Comparison of ENCODE assay signal across 1 cellular context in the genomic region with DNA sequence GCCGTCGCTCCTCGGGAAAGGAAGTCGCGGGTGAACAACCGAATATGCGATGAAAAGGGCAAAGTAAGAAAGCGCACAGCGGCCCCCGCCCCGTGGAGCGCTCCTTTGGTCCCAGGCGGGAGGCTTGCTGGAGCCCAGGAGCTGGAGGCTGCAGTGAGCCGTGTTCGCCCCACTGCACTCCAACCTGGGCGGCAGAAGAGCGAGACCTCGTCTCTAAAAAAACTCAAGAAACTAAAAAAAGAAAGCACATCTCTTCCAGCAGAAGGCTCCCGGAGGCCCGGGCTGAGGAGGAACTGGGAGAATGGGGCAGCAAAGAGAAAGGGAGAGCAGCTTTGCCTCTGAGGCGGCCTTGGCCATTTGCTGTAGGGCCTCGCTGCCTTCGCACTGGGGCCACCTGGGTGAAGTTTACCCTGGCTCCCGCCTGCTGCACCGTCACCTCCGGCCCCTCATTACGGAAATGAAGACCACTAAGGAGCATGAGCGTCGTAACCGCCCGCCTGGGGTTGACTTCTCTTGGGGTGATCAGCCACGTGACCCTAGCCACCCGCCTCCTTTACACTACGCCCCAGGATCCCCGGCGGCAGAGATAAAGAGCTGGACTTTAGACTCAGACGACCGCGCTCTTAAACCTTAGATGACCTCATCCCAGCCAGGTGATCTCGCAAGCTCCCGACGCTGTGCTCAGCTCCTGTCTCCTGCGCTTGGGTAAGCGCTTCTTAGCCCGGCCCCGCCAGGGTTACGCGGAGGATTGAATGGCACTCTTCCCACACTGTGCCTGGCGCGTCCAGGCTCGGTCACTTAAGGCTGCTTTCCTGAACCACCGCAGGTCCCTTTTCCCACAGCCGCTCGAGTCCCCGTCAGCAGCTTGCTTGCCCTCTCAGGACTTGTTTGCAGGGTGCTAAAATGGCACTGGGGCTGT.
A peak's percentile ranks its signal among the peaks of the same experiment; 100 is the strongest.
TF ChIP-seq lines count a peak whose summit lies in the region.

No MANE protein-coding gene starts in this region.

TF ChIP-seq in K562, 482 proteins besides CTCF, POLR2A, EP300 and RAD21 (continued from another document and continues in another):
- TF ChIP-seq, protein P1, sequence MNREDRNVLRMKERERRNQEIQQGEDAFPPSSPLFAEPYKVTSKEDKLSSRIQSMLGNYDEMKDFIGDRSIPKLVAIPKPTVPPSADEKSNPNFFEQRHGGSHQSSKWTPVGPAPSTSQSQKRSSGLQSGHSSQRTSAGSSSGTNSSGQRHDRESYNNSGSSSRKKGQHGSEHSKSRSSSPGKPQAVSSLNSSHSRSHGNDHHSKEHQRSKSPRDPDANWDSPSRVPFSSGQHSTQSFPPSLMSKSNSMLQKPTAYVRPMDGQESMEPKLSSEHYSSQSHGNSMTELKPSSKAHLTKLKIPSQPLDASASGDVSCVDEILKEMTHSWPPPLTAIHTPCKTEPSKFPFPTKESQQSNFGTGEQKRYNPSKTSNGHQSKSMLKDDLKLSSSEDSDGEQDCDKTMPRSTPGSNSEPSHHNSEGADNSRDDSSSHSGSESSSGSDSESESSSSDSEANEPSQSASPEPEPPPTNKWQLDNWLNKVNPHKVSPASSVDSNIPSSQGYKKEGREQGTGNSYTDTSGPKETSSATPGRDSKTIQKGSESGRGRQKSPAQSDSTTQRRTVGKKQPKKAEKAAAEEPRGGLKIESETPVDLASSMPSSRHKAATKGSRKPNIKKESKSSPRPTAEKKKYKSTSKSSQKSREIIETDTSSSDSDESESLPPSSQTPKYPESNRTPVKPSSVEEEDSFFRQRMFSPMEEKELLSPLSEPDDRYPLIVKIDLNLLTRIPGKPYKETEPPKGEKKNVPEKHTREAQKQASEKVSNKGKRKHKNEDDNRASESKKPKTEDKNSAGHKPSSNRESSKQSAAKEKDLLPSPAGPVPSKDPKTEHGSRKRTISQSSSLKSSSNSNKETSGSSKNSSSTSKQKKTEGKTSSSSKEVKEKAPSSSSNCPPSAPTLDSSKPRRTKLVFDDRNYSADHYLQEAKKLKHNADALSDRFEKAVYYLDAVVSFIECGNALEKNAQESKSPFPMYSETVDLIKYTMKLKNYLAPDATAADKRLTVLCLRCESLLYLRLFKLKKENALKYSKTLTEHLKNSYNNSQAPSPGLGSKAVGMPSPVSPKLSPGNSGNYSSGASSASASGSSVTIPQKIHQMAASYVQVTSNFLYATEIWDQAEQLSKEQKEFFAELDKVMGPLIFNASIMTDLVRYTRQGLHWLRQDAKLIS (CRISPR knock-in tag; IDR thresholded peaks at IDR 0.05) = 0 out of 2 replicates have a peak, but pooled peaks have one; percentile 18
- TF ChIP-seq, protein P2, sequence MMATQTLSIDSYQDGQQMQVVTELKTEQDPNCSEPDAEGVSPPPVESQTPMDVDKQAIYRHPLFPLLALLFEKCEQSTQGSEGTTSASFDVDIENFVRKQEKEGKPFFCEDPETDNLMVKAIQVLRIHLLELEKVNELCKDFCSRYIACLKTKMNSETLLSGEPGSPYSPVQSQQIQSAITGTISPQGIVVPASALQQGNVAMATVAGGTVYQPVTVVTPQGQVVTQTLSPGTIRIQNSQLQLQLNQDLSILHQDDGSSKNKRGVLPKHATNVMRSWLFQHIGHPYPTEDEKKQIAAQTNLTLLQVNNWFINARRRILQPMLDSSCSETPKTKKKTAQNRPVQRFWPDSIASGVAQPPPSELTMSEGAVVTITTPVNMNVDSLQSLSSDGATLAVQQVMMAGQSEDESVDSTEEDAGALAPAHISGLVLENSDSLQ (IDR thresholded peaks at IDR 0.05) = peak; percentile 52; the same call in 1 of the 2 replicates
- TF ChIP-seq NBN (IDR thresholded peaks at IDR 0.05; ENCODE audit: low read depth) = 0 out of 2 replicates have a peak, but pooled peaks have one; percentile 57
- no peak for TF ChIP-seq POLR2H (tag; IDR thresholded peaks at IDR 0.05; ENCODE audit: low read depth)
- TF ChIP-seq, protein P3, sequence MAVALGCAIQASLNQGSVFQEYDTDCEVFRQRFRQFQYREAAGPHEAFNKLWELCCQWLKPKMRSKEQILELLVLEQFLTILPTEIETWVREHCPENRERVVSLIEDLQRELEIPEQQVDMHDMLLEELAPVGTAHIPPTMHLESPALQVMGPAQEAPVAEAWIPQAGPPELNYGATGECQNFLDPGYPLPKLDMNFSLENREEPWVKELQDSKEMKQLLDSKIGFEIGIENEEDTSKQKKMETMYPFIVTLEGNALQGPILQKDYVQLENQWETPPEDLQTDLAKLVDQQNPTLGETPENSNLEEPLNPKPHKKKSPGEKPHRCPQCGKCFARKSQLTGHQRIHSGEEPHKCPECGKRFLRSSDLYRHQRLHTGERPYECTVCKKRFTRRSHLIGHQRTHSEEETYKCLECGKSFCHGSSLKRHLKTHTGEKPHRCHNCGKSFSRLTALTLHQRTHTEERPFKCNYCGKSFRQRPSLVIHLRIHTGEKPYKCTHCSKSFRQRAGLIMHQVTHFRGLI (CRISPR knock-in tag; IDR thresholded peaks at IDR 0.05) = 0 out of 2 replicates have a peak, but pooled peaks have one; percentile 26
- TF ChIP-seq JUN (IDR thresholded peaks at IDR 0.05; ENCODE audit: borderline replicate concordance, low read depth, low read length) = peak; percentile 80; the same call in 1 of the 2 replicates
- TF ChIP-seq JUN (CRISPR knock-in tag; IDR thresholded peaks at IDR 0.05; ENCODE audit: borderline replicate concordance) = no peak
- TF ChIP-seq TAF9B (IDR thresholded peaks at IDR 0.05; ENCODE audit: partially characterized antibody) = no peak
- peak; percentile 36 for TF ChIP-seq RBBP5 (IDR thresholded peaks at IDR 0.05; ENCODE audit: borderline replicate concordance, insufficient read depth, low read length, poor library complexity, severe bottlenecking)
- TF ChIP-seq, protein P4, sequence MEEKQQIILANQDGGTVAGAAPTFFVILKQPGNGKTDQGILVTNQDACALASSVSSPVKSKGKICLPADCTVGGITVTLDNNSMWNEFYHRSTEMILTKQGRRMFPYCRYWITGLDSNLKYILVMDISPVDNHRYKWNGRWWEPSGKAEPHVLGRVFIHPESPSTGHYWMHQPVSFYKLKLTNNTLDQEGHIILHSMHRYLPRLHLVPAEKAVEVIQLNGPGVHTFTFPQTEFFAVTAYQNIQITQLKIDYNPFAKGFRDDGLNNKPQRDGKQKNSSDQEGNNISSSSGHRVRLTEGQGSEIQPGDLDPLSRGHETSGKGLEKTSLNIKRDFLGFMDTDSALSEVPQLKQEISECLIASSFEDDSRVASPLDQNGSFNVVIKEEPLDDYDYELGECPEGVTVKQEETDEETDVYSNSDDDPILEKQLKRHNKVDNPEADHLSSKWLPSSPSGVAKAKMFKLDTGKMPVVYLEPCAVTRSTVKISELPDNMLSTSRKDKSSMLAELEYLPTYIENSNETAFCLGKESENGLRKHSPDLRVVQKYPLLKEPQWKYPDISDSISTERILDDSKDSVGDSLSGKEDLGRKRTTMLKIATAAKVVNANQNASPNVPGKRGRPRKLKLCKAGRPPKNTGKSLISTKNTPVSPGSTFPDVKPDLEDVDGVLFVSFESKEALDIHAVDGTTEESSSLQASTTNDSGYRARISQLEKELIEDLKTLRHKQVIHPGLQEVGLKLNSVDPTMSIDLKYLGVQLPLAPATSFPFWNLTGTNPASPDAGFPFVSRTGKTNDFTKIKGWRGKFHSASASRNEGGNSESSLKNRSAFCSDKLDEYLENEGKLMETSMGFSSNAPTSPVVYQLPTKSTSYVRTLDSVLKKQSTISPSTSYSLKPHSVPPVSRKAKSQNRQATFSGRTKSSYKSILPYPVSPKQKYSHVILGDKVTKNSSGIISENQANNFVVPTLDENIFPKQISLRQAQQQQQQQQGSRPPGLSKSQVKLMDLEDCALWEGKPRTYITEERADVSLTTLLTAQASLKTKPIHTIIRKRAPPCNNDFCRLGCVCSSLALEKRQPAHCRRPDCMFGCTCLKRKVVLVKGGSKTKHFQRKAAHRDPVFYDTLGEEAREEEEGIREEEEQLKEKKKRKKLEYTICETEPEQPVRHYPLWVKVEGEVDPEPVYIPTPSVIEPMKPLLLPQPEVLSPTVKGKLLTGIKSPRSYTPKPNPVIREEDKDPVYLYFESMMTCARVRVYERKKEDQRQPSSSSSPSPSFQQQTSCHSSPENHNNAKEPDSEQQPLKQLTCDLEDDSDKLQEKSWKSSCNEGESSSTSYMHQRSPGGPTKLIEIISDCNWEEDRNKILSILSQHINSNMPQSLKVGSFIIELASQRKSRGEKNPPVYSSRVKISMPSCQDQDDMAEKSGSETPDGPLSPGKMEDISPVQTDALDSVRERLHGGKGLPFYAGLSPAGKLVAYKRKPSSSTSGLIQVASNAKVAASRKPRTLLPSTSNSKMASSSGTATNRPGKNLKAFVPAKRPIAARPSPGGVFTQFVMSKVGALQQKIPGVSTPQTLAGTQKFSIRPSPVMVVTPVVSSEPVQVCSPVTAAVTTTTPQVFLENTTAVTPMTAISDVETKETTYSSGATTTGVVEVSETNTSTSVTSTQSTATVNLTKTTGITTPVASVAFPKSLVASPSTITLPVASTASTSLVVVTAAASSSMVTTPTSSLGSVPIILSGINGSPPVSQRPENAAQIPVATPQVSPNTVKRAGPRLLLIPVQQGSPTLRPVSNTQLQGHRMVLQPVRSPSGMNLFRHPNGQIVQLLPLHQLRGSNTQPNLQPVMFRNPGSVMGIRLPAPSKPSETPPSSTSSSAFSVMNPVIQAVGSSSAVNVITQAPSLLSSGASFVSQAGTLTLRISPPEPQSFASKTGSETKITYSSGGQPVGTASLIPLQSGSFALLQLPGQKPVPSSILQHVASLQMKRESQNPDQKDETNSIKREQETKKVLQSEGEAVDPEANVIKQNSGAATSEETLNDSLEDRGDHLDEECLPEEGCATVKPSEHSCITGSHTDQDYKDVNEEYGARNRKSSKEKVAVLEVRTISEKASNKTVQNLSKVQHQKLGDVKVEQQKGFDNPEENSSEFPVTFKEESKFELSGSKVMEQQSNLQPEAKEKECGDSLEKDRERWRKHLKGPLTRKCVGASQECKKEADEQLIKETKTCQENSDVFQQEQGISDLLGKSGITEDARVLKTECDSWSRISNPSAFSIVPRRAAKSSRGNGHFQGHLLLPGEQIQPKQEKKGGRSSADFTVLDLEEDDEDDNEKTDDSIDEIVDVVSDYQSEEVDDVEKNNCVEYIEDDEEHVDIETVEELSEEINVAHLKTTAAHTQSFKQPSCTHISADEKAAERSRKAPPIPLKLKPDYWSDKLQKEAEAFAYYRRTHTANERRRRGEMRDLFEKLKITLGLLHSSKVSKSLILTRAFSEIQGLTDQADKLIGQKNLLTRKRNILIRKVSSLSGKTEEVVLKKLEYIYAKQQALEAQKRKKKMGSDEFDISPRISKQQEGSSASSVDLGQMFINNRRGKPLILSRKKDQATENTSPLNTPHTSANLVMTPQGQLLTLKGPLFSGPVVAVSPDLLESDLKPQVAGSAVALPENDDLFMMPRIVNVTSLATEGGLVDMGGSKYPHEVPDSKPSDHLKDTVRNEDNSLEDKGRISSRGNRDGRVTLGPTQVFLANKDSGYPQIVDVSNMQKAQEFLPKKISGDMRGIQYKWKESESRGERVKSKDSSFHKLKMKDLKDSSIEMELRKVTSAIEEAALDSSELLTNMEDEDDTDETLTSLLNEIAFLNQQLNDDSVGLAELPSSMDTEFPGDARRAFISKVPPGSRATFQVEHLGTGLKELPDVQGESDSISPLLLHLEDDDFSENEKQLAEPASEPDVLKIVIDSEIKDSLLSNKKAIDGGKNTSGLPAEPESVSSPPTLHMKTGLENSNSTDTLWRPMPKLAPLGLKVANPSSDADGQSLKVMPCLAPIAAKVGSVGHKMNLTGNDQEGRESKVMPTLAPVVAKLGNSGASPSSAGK (IDR thresholded peaks at IDR 0.05) = peak; percentile 98
- TF ChIP-seq, protein P5, sequence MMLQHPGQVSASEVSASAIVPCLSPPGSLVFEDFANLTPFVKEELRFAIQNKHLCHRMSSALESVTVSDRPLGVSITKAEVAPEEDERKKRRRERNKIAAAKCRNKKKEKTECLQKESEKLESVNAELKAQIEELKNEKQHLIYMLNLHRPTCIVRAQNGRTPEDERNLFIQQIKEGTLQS (IDR thresholded peaks at IDR 0.05) = peak; percentile 93
- TF ChIP-seq, protein P5 (CRISPR knock-in tag; conservative IDR thresholded peaks at IDR 0.05) = no peak
- TF ChIP-seq, protein P6, sequence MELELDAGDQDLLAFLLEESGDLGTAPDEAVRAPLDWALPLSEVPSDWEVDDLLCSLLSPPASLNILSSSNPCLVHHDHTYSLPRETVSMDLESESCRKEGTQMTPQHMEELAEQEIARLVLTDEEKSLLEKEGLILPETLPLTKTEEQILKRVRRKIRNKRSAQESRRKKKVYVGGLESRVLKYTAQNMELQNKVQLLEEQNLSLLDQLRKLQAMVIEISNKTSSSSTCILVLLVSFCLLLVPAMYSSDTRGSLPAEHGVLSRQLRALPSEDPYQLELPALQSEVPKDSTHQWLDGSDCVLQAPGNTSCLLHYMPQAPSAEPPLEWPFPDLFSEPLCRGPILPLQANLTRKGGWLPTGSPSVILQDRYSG (tag; conservative IDR thresholded peaks at IDR 0.05; ENCODE audit: low read depth) = peak; percentile 50; the same call in 1 of the 2 replicates
- TF ChIP-seq, protein P7, sequence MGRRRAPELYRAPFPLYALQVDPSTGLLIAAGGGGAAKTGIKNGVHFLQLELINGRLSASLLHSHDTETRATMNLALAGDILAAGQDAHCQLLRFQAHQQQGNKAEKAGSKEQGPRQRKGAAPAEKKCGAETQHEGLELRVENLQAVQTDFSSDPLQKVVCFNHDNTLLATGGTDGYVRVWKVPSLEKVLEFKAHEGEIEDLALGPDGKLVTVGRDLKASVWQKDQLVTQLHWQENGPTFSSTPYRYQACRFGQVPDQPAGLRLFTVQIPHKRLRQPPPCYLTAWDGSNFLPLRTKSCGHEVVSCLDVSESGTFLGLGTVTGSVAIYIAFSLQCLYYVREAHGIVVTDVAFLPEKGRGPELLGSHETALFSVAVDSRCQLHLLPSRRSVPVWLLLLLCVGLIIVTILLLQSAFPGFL (CRISPR knock-in tag; IDR thresholded peaks at IDR 0.05) = no peak
- TF ChIP-seq, protein P8, sequence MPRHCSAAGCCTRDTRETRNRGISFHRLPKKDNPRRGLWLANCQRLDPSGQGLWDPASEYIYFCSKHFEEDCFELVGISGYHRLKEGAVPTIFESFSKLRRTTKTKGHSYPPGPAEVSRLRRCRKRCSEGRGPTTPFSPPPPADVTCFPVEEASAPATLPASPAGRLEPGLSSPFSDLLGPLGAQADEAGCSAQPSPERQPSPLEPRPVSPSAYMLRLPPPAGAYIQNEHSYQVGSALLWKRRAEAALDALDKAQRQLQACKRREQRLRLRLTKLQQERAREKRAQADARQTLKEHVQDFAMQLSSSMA (CRISPR knock-in tag; IDR thresholded peaks at IDR 0.05) = no peak
- no peak for TF ChIP-seq ZNF41 (CRISPR knock-in tag; conservative IDR thresholded peaks at IDR 0.05)
- peak; percentile 73 for TF ChIP-seq NCOR1 (IDR thresholded peaks at IDR 0.05)
- TF ChIP-seq ZNF143 (CRISPR knock-in tag; IDR thresholded peaks at IDR 0.05) = peak; percentile 59; the same call in 1 of the 2 replicates
- TF ChIP-seq, protein P9, sequence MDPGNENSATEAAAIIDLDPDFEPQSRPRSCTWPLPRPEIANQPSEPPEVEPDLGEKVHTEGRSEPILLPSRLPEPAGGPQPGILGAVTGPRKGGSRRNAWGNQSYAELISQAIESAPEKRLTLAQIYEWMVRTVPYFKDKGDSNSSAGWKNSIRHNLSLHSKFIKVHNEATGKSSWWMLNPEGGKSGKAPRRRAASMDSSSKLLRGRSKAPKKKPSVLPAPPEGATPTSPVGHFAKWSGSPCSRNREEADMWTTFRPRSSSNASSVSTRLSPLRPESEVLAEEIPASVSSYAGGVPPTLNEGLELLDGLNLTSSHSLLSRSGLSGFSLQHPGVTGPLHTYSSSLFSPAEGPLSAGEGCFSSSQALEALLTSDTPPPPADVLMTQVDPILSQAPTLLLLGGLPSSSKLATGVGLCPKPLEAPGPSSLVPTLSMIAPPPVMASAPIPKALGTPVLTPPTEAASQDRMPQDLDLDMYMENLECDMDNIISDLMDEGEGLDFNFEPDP (CRISPR knock-in tag; IDR thresholded peaks at IDR 0.05) = no peak
- peak; percentile 16; the same call in 1 of the 2 replicates for TF ChIP-seq TEAD4 (IDR thresholded peaks at IDR 0.05; ENCODE audit: low read length)
- TF ChIP-seq TEAD4 (CRISPR knock-in tag; IDR thresholded peaks at IDR 0.05; ENCODE audit: borderline replicate concordance) = no peak
- TF ChIP-seq FOXP1 (CRISPR knock-in tag; IDR thresholded peaks at IDR 0.05) = 0 out of 2 replicates have a peak, but pooled peaks have one; percentile 23
